ENCODE assay signal across 13 cellular contexts in the genomic region with DNA sequence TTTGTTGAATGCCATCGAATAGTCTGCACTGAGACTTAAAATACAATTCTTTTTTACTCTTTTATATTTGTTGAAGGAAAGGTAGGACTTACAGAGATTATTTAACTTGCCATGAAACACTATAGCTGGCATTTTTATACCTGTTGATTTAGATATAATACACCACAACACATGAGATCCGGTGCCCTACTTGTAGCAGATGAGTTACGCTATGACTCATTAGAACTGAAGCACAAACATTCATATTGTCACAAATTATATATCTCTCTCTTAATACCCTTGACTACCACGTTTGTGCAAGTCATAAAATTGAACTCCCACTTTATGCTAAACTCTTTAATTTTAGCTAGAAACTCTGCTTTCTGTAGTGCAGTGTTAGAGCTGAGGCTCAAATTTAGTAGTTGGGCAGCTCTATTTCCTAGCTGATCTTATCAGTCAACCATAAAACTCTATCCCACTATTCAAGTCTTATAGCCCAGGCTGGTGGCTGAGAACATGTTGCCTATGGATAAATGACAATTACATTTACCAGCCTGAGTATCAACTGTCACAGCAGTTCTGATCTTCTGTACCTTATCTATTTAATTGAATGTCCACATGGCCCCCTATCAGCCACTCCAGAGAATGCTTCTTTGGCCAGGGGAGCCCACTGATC.
"Had no signal": no experiment of that assay in that cellular context is flagged by ENCODE, and none has a peak within 500 bp of the region (broad histone marks: within the 10 kb centered on the region; RNA-seq: fewer than 3 reads in every experiment).

No MANE protein-coding gene starts in this region.

- DNase-seq: activated CD4-positive, CD25-positive, alpha-beta regulatory T cell treated with anti-CD3 and anti-CD28 coated beads, Interleukin-2, amount 50 U/mL, for 72 hours; activated naive CD4-positive, alpha-beta T cell treated with anti-CD3 and anti-CD28 coated beads, Interleukin-2, amount 10 ng/mL, durations not matched to agents 7 days and 5 days; effector memory CD8-positive, alpha-beta T cell; head of caudate nucleus; kidney glomerular epithelial cell; right lobe of liver; stimulated activated naive CD8-positive, alpha-beta T cell treated with anti-CD3 and anti-CD28 coated beads, Interleukin-15, amount 100 ng/mL, for 72 hours; upper lobe of left lung had no signal

- H3K27ac ChIP-seq: ascending aorta, breast epithelium, epithelial cell of prostate, right lobe of liver, upper lobe of left lung had no signal

- H3K27me3 Mint-ChIP-seq: activated naive CD4-positive, alpha-beta T cell treated with anti-CD3 and anti-CD28 coated beads, Interleukin-2, amount 10 ng/mL, durations not matched to agents 7 days and 5 days; dendritic cell treated with granulocyte-macrophage colony-stimulating factor and Interleukin-4, amounts not matched to agents 40 ng/mL and 50 ng/mL, for 4 days; effector memory CD8-positive, alpha-beta T cell; stimulated activated naive CD8-positive, alpha-beta T cell treated with anti-CD3 and anti-CD28 coated beads, Interleukin-15, amount 100 ng/mL, for 72 hours had no signal

- H3K9me3 ChIP-seq: ascending aorta, breast epithelium, right lobe of liver, upper lobe of left lung had no signal

- H3K27ac Mint-ChIP-seq: activated naive CD4-positive, alpha-beta T cell treated with anti-CD3 and anti-CD28 coated beads, Interleukin-2, amount 10 ng/mL, durations not matched to agents 7 days and 5 days; dendritic cell treated with granulocyte-macrophage colony-stimulating factor and Interleukin-4, amounts not matched to agents 40 ng/mL and 50 ng/mL, for 4 days; effector memory CD8-positive, alpha-beta T cell; stimulated activated naive CD8-positive, alpha-beta T cell treated with anti-CD3 and anti-CD28 coated beads, Interleukin-15, amount 100 ng/mL, for 72 hours had no signal

- ATAC-seq: effector memory CD8-positive, alpha-beta T cell; right lobe of liver; stimulated activated naive CD8-positive, alpha-beta T cell treated with anti-CD3 and anti-CD28 coated beads, Interleukin-15, amount 100 ng/mL, for 72 hours had no signal

- H3K27me3 ChIP-seq: ascending aorta, breast epithelium, right lobe of liver, upper lobe of left lung had no signal

- H3K4me3 Mint-ChIP-seq: activated naive CD4-positive, alpha-beta T cell treated with anti-CD3 and anti-CD28 coated beads, Interleukin-2, amount 10 ng/mL, durations not matched to agents 7 days and 5 days; dendritic cell treated with granulocyte-macrophage colony-stimulating factor and Interleukin-4, amounts not matched to agents 40 ng/mL and 50 ng/mL, for 4 days; effector memory CD8-positive, alpha-beta T cell; neural crest cell; stimulated activated naive CD8-positive, alpha-beta T cell treated with anti-CD3 and anti-CD28 coated beads, Interleukin-15, amount 100 ng/mL, for 72 hours had no signal

- H3K4me1 Mint-ChIP-seq: activated naive CD4-positive, alpha-beta T cell treated with anti-CD3 and anti-CD28 coated beads, Interleukin-2, amount 10 ng/mL, durations not matched to agents 7 days and 5 days; neural crest cell; stimulated activated naive CD8-positive, alpha-beta T cell treated with anti-CD3 and anti-CD28 coated beads, Interleukin-15, amount 100 ng/mL, for 72 hours had no signal

- H3K4me3 ChIP-seq: ascending aorta, breast epithelium, right lobe of liver, upper lobe of left lung had no signal

- H3K36me3 ChIP-seq: ascending aorta, breast epithelium, right lobe of liver, upper lobe of left lung had no signal

- H3K36me3 Mint-ChIP-seq: activated naive CD4-positive, alpha-beta T cell treated with anti-CD3 and anti-CD28 coated beads, Interleukin-2, amount 10 ng/mL, durations not matched to agents 7 days and 5 days had no signal

- H3K4me1 ChIP-seq: ascending aorta, breast epithelium, right lobe of liver, upper lobe of left lung had no signal
